Comparison of ENCODE assay signal across 1 cellular context in the genomic region with DNA sequence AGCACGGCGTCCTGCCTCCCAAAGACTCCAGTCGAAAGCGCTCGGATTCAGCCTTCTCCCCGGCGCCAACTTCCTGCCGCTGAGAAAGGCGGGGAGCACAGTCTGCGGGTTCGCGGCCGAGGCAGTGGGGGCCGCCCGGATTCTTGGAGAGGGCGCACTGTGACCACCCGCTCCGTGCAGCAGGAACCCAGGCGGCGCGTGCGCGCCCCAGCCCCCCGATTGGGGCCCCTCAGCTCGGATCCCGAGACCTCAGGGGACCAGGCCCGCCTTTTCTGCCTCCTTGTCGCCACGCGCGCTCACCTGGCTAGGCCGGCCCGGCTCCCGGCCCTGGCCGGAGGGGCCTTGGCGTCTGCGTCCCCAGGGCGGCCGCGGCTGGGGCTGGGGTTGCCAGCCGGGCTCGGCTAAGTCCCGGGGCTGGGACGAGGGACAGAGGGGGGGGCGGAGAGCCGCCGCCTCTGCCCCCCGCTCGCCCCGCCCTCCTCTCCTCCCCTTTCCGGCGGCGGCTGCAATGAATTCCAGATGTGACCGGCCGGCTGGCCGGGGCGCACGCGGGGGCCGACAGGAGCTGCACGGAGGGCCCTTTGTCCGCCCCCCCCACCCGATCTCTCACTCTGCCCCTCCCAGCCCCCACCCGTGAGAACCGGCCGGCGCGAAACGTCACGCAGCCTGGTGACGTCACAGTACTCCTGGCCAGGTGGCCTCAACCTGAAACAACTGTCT.
TF ChIP-seq lines count a peak whose summit lies in the region.

A gene with protein sequence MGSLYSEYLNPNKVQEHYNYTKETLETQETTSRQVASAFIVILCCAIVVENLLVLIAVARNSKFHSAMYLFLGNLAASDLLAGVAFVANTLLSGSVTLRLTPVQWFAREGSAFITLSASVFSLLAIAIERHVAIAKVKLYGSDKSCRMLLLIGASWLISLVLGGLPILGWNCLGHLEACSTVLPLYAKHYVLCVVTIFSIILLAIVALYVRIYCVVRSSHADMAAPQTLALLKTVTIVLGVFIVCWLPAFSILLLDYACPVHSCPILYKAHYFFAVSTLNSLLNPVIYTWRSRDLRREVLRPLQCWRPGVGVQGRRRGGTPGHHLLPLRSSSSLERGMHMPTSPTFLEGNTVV (minus strand): TSS at position 428 of the 720 bp plus-strand sequence. CDS start 6,426 bp downstream, outside the sequence.

TF ChIP-seq in HepG2, 621 proteins besides CTCF, POLR2A, EP300 and RAD21 (continued from another document):
- TF ChIP-seq, protein P1, sequence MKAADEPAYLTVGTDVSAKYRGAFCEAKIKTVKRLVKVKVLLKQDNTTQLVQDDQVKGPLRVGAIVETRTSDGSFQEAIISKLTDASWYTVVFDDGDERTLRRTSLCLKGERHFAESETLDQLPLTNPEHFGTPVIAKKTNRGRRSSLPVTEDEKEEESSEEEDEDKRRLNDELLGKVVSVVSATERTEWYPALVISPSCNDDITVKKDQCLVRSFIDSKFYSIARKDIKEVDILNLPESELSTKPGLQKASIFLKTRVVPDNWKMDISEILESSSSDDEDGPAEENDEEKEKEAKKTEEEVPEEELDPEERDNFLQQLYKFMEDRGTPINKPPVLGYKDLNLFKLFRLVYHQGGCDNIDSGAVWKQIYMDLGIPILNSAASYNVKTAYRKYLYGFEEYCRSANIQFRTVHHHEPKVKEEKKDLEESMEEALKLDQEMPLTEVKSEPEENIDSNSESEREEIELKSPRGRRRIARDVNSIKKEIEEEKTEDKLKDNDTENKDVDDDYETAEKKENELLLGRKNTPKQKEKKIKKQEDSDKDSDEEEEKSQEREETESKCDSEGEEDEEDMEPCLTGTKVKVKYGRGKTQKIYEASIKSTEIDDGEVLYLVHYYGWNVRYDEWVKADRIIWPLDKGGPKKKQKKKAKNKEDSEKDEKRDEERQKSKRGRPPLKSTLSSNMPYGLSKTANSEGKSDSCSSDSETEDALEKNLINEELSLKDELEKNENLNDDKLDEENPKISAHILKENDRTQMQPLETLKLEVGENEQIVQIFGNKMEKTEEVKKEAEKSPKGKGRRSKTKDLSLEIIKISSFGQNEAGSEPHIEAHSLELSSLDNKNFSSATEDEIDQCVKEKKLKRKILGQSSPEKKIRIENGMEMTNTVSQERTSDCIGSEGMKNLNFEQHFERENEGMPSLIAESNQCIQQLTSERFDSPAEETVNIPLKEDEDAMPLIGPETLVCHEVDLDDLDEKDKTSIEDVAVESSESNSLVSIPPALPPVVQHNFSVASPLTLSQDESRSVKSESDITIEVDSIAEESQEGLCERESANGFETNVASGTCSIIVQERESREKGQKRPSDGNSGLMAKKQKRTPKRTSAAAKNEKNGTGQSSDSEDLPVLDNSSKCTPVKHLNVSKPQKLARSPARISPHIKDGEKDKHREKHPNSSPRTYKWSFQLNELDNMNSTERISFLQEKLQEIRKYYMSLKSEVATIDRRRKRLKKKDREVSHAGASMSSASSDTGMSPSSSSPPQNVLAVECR (CRISPR knock-in tag; IDR thresholded peaks at IDR 0.05; ENCODE audit: borderline replicate concordance): peak; percentile 60
- TF ChIP-seq CREM (IDR thresholded peaks at IDR 0.05): no peak; the same call in 1 of the 2 replicates
- TF ChIP-seq CREM (CRISPR knock-in tag; IDR thresholded peaks at IDR 0.05): no peak
- TF ChIP-seq YEATS4 (CRISPR knock-in tag; IDR thresholded peaks at IDR 0.05; ENCODE audit: borderline replicate concordance): peak; percentile 44; the same call in 1 of the 2 replicates
- peak; percentile 98 for TF ChIP-seq CREB1 (IDR thresholded peaks at IDR 0.05)
- no peak for TF ChIP-seq CREB1 (CRISPR knock-in tag; IDR thresholded peaks at IDR 0.05)
- TF ChIP-seq, protein P2, sequence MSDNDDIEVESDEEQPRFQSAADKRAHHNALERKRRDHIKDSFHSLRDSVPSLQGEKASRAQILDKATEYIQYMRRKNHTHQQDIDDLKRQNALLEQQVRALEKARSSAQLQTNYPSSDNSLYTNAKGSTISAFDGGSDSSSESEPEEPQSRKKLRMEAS (IDR thresholded peaks at IDR 0.05): peak; percentile 33; the same call in 1 of the 2 replicates
- peak; percentile 32 for TF ChIP-seq U2AF1 (optimal IDR thresholded peaks at IDR 0.05; ENCODE audit: low read depth, low read length)
- TF ChIP-seq ZNF326 (CRISPR knock-in tag; IDR thresholded peaks at IDR 0.05; ENCODE audit: borderline replicate concordance): no peak
- TF ChIP-seq ZC3H13 (CRISPR knock-in tag; IDR thresholded peaks at IDR 0.05): 0 out of 2 replicates have a peak, but pooled peaks have one; percentile 47
- peak; percentile 67 for TF ChIP-seq HNRNPK (IDR thresholded peaks at IDR 0.05; ENCODE audit: low read depth, low read length, poor library complexity, severe bottlenecking)
- TF ChIP-seq SRSF1 (optimal IDR thresholded peaks at IDR 0.05; ENCODE audit: low read depth, low read length): no peak
- no peak for TF ChIP-seq KLF13 (CRISPR knock-in tag; IDR thresholded peaks at IDR 0.05)
- TF ChIP-seq, protein P3, sequence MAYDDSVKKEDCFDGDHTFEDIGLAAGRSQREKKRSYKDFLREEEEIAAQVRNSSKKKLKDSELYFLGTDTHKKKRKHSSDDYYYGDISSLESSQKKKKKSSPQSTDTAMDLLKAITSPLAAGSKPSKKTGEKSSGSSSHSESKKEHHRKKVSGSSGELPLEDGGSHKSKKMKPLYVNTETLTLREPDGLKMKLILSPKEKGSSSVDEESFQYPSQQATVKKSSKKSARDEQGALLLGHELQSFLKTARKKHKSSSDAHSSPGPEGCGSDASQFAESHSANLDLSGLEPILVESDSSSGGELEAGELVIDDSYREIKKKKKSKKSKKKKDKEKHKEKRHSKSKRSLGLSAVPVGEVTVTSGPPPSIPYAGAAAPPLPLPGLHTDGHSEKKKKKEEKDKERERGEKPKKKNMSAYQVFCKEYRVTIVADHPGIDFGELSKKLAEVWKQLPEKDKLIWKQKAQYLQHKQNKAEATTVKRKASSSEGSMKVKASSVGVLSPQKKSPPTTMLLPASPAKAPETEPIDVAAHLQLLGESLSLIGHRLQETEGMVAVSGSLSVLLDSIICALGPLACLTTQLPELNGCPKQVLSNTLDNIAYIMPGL (CRISPR knock-in tag; IDR thresholded peaks at IDR 0.05; ENCODE audit: borderline replicate concordance in 1 of 2, low read depth in 1 of 2): peak in 1 of 2 experiments; percentile 60; a peak in 1 of 4 replicates
- TF ChIP-seq ZSCAN21 (CRISPR knock-in tag; IDR thresholded peaks at IDR 0.05; ENCODE audit: borderline replicate concordance): peak; percentile 28; the same call in 1 of the 2 replicates
- TF ChIP-seq, protein P4, sequence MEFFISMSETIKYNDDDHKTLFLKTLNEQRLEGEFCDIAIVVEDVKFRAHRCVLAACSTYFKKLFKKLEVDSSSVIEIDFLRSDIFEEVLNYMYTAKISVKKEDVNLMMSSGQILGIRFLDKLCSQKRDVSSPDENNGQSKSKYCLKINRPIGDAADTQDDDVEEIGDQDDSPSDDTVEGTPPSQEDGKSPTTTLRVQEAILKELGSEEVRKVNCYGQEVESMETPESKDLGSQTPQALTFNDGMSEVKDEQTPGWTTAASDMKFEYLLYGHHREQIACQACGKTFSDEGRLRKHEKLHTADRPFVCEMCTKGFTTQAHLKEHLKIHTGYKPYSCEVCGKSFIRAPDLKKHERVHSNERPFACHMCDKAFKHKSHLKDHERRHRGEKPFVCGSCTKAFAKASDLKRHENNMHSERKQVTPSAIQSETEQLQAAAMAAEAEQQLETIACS (CRISPR knock-in tag; IDR thresholded peaks at IDR 0.05): 0 out of 2 replicates have a peak, but pooled peaks have one; percentile 27
- TF ChIP-seq NONO (IDR thresholded peaks at IDR 0.05): no peak
- TF ChIP-seq NONO (CRISPR knock-in tag; conservative IDR thresholded peaks at IDR 0.05): peak; percentile 4; the same call in 1 of the 2 replicates
- TF ChIP-seq SP5 (CRISPR knock-in tag; IDR thresholded peaks at IDR 0.05; ENCODE audit: borderline replicate concordance, low read depth): peak; percentile 87
- TF ChIP-seq ZNF441 (CRISPR knock-in tag; IDR thresholded peaks at IDR 0.05; ENCODE audit: borderline replicate concordance): 0 out of 2 replicates have a peak, but pooled peaks have one; percentile 58
- TF ChIP-seq REL (CRISPR knock-in tag; conservative IDR thresholded peaks at IDR 0.05): 0 out of 2 replicates have a peak, but pooled peaks have one; percentile 38
- TF ChIP-seq RBM39 (IDR thresholded peaks at IDR 0.05; ENCODE audit: low read depth, low read length, poor library complexity, severe bottlenecking): no peak
- TF ChIP-seq ZNF776 (CRISPR knock-in tag; IDR thresholded peaks at IDR 0.05): peak; percentile 26; the same call in 1 of the 2 replicates
- TF ChIP-seq, protein P5, sequence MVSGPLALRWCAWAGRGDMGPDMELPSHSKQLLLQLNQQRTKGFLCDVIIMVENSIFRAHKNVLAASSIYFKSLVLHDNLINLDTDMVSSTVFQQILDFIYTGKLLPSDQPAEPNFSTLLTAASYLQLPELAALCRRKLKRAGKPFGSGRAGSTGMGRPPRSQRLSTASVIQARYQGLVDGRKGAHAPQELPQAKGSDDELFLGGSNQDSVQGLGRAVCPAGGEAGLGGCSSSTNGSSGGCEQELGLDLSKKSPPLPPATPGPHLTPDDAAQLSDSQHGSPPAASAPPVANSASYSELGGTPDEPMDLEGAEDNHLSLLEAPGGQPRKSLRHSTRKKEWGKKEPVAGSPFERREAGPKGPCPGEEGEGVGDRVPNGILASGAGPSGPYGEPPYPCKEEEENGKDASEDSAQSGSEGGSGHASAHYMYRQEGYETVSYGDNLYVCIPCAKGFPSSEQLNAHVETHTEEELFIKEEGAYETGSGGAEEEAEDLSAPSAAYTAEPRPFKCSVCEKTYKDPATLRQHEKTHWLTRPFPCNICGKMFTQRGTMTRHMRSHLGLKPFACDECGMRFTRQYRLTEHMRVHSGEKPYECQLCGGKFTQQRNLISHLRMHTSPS (CRISPR knock-in tag; IDR thresholded peaks at IDR 0.05; ENCODE audit: low read depth): 0 out of 2 replicates have a peak, but pooled peaks have one; percentile 21
- TF ChIP-seq POGZ (CRISPR knock-in tag; IDR thresholded peaks at IDR 0.05): 0 out of 2 replicates have a peak, but pooled peaks have one; percentile 10
- no peak for TF ChIP-seq RCOR2 (CRISPR knock-in tag; IDR thresholded peaks at IDR 0.05)
- peak; percentile 21; the same call in 1 of the 2 replicates for TF ChIP-seq TARDBP (CRISPR knock-in tag; IDR thresholded peaks at IDR 0.05)
